ENCODE assay signal across 1 cellular context in the genomic region with DNA sequence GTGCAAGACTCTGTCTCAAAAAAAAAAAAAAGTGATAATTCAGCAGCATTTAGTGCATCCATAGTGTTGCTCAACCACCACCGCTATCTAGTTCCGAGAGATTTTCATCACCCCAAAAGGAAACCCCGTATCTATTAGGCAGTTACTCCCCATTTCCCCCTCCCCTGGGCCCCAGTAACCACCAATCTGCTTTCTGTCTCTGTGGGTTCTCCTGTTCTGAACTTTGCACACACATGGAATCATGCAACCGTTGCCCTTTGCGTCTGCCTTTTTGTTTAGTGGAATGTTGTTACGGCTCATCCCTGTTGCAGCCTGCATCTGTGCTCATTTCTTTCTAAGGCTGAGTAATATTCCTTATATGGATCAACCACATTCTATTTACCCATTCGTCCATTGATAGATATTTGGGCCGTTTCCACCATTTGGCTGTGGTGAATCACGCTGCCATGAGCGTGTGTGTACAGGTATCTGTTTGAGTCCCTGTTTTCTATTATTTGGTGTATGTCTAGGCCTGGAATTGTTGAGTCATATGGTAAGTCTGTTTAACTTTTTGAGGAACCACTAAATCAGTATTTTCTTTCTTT.
TF ChIP-seq lines count a peak whose summit lies in the region.

No MANE protein-coding gene starts in this region.

TF ChIP-seq in HepG2, 621 proteins besides CTCF, POLR2A, EP300 and RAD21 (continued from another document and continues in another):
- TF ChIP-seq, protein P1, sequence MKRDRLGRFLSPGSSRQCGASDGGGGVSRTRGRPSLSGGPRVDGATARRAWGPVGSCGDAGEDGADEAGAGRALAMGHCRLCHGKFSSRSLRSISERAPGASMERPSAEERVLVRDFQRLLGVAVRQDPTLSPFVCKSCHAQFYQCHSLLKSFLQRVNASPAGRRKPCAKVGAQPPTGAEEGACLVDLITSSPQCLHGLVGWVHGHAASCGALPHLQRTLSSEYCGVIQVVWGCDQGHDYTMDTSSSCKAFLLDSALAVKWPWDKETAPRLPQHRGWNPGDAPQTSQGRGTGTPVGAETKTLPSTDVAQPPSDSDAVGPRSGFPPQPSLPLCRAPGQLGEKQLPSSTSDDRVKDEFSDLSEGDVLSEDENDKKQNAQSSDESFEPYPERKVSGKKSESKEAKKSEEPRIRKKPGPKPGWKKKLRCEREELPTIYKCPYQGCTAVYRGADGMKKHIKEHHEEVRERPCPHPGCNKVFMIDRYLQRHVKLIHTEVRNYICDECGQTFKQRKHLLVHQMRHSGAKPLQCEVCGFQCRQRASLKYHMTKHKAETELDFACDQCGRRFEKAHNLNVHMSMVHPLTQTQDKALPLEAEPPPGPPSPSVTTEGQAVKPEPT (CRISPR knock-in tag; IDR thresholded peaks at IDR 0.05; ENCODE audit: low read depth), result no peak
- no peak for TF ChIP-seq BHLHE40 (IDR thresholded peaks at IDR 0.05; ENCODE audit: low read length)
- TF ChIP-seq HOXA5 (CRISPR knock-in tag; IDR thresholded peaks at IDR 0.05), result no peak
- TF ChIP-seq ARNT (IDR thresholded peaks at IDR 0.05), result no peak
- TF ChIP-seq RXRA (CRISPR knock-in tag; IDR thresholded peaks at IDR 0.05), result peak; percentile 29; the same call in 1 of the 2 replicates
- no peak for TF ChIP-seq ZNF761 (CRISPR knock-in tag; conservative IDR thresholded peaks at IDR 0.05)
- peak; percentile 45; the same call in 1 of the 2 replicates for TF ChIP-seq MED1 (CRISPR knock-in tag; IDR thresholded peaks at IDR 0.05)
- TF ChIP-seq ZNF510 (CRISPR knock-in tag; IDR thresholded peaks at IDR 0.05; ENCODE audit: low read depth), result no peak
- peak; percentile 96 for TF ChIP-seq TEAD3 (CRISPR knock-in tag; optimal IDR thresholded peaks at IDR 0.05; ENCODE audit: borderline replicate concordance)
- TF ChIP-seq ZNF780A (CRISPR knock-in tag; IDR thresholded peaks at IDR 0.05), result 0 out of 2 replicates have a peak, but pooled peaks have one; percentile 53
- TF ChIP-seq ZSCAN31 (CRISPR knock-in tag; IDR thresholded peaks at IDR 0.05; ENCODE audit: low read depth), result no peak
- TF ChIP-seq, protein P2, sequence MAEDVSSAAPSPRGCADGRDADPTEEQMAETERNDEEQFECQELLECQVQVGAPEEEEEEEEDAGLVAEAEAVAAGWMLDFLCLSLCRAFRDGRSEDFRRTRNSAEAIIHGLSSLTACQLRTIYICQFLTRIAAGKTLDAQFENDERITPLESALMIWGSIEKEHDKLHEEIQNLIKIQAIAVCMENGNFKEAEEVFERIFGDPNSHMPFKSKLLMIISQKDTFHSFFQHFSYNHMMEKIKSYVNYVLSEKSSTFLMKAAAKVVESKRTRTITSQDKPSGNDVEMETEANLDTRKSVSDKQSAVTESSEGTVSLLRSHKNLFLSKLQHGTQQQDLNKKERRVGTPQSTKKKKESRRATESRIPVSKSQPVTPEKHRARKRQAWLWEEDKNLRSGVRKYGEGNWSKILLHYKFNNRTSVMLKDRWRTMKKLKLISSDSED (CRISPR knock-in tag; IDR thresholded peaks at IDR 0.05), result no peak
- TF ChIP-seq, protein P3, sequence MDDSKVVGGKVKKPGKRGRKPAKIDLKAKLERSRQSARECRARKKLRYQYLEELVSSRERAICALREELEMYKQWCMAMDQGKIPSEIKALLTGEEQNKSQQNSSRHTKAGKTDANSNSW (CRISPR knock-in tag; IDR thresholded peaks at IDR 0.05; ENCODE audit: borderline replicate concordance), result no peak
- TF ChIP-seq TBX2 (CRISPR knock-in tag; IDR thresholded peaks at IDR 0.05; ENCODE audit: borderline replicate concordance), result peak; percentile 31; the same call in 1 of the 2 replicates
- TF ChIP-seq ZNF367 (CRISPR knock-in tag; IDR thresholded peaks at IDR 0.05; ENCODE audit: borderline replicate concordance), result no peak
- TF ChIP-seq ZFY (CRISPR knock-in tag; IDR thresholded peaks at IDR 0.05), result peak; percentile 29; the same call in 1 of the 2 replicates
- TF ChIP-seq PCBP2 (optimal IDR thresholded peaks at IDR 0.05; ENCODE audit: low read depth, low read length, poor library complexity, severe bottlenecking), result no peak
- no peak for TF ChIP-seq AKAP8 (CRISPR knock-in tag; IDR thresholded peaks at IDR 0.05)
- peak; percentile 70 for TF ChIP-seq CEBPG (CRISPR knock-in tag; IDR thresholded peaks at IDR 0.05)
- TF ChIP-seq, protein P4, sequence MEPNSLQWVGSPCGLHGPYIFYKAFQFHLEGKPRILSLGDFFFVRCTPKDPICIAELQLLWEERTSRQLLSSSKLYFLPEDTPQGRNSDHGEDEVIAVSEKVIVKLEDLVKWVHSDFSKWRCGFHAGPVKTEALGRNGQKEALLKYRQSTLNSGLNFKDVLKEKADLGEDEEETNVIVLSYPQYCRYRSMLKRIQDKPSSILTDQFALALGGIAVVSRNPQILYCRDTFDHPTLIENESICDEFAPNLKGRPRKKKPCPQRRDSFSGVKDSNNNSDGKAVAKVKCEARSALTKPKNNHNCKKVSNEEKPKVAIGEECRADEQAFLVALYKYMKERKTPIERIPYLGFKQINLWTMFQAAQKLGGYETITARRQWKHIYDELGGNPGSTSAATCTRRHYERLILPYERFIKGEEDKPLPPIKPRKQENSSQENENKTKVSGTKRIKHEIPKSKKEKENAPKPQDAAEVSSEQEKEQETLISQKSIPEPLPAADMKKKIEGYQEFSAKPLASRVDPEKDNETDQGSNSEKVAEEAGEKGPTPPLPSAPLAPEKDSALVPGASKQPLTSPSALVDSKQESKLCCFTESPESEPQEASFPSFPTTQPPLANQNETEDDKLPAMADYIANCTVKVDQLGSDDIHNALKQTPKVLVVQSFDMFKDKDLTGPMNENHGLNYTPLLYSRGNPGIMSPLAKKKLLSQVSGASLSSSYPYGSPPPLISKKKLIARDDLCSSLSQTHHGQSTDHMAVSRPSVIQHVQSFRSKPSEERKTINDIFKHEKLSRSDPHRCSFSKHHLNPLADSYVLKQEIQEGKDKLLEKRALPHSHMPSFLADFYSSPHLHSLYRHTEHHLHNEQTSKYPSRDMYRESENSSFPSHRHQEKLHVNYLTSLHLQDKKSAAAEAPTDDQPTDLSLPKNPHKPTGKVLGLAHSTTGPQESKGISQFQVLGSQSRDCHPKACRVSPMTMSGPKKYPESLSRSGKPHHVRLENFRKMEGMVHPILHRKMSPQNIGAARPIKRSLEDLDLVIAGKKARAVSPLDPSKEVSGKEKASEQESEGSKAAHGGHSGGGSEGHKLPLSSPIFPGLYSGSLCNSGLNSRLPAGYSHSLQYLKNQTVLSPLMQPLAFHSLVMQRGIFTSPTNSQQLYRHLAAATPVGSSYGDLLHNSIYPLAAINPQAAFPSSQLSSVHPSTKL (CRISPR knock-in tag; IDR thresholded peaks at IDR 0.05), result peak; percentile 73
- TF ChIP-seq ARID2 (CRISPR knock-in tag; IDR thresholded peaks at IDR 0.05; ENCODE audit: borderline replicate concordance), result no peak
- TF ChIP-seq, protein P5, sequence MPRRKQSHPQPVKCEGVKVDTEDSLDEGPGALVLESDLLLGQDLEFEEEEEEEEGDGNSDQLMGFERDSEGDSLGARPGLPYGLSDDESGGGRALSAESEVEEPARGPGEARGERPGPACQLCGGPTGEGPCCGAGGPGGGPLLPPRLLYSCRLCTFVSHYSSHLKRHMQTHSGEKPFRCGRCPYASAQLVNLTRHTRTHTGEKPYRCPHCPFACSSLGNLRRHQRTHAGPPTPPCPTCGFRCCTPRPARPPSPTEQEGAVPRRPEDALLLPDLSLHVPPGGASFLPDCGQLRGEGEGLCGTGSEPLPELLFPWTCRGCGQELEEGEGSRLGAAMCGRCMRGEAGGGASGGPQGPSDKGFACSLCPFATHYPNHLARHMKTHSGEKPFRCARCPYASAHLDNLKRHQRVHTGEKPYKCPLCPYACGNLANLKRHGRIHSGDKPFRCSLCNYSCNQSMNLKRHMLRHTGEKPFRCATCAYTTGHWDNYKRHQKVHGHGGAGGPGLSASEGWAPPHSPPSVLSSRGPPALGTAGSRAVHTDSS (CRISPR knock-in tag; conservative IDR thresholded peaks at IDR 0.05), result no peak
- no peak for TF ChIP-seq ZNF234 (CRISPR knock-in tag; conservative IDR thresholded peaks at IDR 0.05)
- no peak for TF ChIP-seq MZF1 (CRISPR knock-in tag; IDR thresholded peaks at IDR 0.05; ENCODE audit: borderline replicate concordance)
- no peak for TF ChIP-seq MEIS2 (CRISPR knock-in tag; IDR thresholded peaks at IDR 0.05)
- no peak for TF ChIP-seq ZNF10 (CRISPR knock-in tag; IDR thresholded peaks at IDR 0.05; ENCODE audit: borderline replicate concordance, low read depth)
- no peak for TF ChIP-seq ZNF207 (IDR thresholded peaks at IDR 0.05; ENCODE audit: borderline replicate concordance)
- TF ChIP-seq, protein P6, sequence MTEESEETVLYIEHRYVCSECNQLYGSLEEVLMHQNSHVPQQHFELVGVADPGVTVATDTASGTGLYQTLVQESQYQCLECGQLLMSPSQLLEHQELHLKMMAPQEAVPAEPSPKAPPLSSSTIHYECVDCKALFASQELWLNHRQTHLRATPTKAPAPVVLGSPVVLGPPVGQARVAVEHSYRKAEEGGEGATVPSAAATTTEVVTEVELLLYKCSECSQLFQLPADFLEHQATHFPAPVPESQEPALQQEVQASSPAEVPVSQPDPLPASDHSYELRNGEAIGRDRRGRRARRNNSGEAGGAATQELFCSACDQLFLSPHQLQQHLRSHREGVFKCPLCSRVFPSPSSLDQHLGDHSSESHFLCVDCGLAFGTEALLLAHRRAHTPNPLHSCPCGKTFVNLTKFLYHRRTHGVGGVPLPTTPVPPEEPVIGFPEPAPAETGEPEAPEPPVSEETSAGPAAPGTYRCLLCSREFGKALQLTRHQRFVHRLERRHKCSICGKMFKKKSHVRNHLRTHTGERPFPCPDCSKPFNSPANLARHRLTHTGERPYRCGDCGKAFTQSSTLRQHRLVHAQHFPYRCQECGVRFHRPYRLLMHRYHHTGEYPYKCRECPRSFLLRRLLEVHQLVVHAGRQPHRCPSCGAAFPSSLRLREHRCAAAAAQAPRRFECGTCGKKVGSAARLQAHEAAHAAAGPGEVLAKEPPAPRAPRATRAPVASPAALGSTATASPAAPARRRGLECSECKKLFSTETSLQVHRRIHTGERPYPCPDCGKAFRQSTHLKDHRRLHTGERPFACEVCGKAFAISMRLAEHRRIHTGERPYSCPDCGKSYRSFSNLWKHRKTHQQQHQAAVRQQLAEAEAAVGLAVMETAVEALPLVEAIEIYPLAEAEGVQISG (CRISPR knock-in tag; IDR thresholded peaks at IDR 0.05), result 0 out of 2 replicates have a peak, but pooled peaks have one; percentile 27
- no peak for TF ChIP-seq ZNF737 (CRISPR knock-in tag; IDR thresholded peaks at IDR 0.05; ENCODE audit: borderline replicate concordance)
- TF ChIP-seq TRIM24 (CRISPR knock-in tag; IDR thresholded peaks at IDR 0.05), result no peak
- TF ChIP-seq KDM2A (CRISPR knock-in tag; IDR thresholded peaks at IDR 0.05; ENCODE audit: borderline replicate concordance, low read depth), result no peak
- TF ChIP-seq MATR3 (CRISPR knock-in tag; IDR thresholded peaks at IDR 0.05), result no peak
- TF ChIP-seq, protein P7, sequence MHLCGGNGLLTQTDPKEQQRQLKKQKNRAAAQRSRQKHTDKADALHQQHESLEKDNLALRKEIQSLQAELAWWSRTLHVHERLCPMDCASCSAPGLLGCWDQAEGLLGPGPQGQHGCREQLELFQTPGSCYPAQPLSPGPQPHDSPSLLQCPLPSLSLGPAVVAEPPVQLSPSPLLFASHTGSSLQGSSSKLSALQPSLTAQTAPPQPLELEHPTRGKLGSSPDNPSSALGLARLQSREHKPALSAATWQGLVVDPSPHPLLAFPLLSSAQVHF (CRISPR knock-in tag; IDR thresholded peaks at IDR 0.05), result no peak
- TF ChIP-seq, protein P8, sequence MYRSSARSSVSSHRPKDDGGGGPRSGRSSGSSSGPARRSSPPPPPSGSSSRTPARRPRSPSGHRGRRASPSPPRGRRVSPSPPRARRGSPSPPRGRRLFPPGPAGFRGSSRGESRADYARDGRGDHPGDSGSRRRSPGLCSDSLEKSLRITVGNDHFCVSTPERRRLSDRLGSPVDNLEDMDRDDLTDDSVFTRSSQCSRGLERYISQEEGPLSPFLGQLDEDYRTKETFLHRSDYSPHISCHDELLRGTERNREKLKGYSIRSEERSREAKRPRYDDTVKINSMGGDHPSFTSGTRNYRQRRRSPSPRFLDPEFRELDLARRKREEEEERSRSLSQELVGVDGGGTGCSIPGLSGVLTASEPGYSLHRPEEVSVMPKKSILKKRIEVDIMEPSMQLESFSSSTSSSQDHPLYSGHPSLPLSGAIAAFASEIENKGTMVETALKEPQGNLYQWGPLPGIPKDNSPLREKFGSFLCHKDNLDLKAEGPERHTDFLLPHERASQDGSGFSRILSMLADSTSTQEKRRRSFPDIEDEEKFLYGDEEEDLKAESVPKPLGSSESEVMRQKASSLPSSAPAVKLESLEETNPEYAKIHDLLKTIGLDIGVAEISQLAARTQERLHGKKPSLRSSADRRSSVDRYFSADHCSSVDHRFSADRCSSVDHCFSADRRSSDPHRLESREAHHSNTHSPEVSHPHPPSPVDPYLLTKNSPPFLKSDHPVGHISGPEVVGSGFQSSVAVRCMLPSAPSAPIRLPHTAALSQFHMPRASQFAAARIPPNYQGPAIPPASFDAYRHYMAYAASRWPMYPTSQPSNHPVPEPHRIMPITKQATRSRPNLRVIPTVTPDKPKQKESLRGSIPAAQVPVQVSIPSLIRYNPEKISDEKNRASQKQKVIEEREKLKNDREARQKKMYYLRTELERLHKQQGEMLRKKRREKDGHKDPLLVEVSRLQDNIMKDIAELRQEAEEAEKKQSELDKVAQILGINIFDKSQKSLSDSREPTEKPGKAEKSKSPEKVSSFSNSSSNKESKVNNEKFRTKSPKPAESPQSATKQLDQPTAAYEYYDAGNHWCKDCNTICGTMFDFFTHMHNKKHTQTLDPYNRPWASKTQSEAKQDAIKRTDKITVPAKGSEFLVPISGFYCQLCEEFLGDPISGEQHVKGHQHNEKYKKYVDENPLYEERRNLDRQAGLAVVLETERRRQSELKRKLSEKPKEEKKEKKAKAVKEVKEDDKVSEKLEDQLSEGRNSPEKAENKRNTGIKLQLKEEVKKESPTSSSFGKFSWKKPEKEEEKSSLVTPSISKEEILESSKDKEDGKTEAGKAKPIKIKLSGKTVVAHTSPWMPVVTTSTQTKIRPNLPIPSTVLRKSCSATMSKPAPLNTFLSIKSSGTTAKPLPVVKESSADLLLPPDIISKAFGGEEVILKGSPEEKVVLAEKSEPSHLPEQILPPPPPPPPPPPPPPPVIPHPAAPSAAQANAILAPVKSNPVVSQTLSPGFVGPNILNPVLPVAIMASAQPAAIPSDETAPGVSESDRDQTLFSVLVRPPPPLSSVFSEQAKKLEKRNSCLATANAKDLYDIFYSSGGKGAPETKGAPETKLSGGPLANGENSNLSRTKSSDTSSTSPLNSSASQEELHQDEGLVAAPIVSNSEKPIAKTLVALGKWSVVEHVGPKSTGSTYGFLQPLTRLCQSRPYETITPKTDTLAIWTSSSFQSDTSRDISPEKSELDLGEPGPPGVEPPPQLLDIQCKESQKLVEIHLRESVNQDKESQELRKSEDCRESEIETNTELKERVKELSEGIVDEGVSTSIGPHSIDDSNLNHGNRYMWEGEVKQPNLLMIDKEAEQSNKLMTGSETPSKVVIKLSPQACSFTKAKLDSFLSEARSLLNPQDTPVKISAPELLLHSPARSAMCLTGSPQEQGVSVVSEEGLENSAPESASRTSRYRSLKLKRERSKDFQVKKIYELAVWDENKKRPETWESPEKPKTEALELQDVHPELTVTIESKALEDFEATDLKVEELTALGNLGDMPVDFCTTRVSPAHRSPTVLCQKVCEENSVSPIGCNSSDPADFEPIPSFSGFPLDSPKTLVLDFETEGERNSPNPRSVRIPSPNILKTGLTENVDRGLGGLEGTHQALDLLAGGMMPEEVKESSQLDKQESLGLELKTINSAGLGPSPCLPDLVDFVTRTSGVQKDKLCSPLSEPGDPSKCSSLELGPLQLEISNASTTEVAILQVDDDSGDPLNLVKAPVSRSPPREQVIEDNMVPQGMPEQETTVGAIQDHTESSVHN (CRISPR knock-in tag; IDR thresholded peaks at IDR 0.05), result no peak
- no peak for TF ChIP-seq PRPF4 (IDR thresholded peaks at IDR 0.05; ENCODE audit: low read depth, low read length, poor library complexity, severe bottlenecking)
- TF ChIP-seq FOSL2 (CRISPR knock-in tag; IDR thresholded peaks at IDR 0.05), result peak; percentile 52; the same call in 1 of the 2 replicates
- TF ChIP-seq SMAD3 (CRISPR knock-in tag; IDR thresholded peaks at IDR 0.05), result no peak
- TF ChIP-seq CAMTA2 (CRISPR knock-in tag; IDR thresholded peaks at IDR 0.05; ENCODE audit: borderline replicate concordance), result no peak
